ENCODE assay signal across 1 cellular context in genomic region chr5:55176176-55176818, GRCh38.
TF ChIP-seq lines count a peak whose summit lies in the region.

No MANE protein-coding gene starts in this region.

TF ChIP-seq in HepG2, 621 proteins besides CTCF, POLR2A, EP300 and RAD21 (continued from another document and continues in another):
- TF ChIP-seq, protein P1, sequence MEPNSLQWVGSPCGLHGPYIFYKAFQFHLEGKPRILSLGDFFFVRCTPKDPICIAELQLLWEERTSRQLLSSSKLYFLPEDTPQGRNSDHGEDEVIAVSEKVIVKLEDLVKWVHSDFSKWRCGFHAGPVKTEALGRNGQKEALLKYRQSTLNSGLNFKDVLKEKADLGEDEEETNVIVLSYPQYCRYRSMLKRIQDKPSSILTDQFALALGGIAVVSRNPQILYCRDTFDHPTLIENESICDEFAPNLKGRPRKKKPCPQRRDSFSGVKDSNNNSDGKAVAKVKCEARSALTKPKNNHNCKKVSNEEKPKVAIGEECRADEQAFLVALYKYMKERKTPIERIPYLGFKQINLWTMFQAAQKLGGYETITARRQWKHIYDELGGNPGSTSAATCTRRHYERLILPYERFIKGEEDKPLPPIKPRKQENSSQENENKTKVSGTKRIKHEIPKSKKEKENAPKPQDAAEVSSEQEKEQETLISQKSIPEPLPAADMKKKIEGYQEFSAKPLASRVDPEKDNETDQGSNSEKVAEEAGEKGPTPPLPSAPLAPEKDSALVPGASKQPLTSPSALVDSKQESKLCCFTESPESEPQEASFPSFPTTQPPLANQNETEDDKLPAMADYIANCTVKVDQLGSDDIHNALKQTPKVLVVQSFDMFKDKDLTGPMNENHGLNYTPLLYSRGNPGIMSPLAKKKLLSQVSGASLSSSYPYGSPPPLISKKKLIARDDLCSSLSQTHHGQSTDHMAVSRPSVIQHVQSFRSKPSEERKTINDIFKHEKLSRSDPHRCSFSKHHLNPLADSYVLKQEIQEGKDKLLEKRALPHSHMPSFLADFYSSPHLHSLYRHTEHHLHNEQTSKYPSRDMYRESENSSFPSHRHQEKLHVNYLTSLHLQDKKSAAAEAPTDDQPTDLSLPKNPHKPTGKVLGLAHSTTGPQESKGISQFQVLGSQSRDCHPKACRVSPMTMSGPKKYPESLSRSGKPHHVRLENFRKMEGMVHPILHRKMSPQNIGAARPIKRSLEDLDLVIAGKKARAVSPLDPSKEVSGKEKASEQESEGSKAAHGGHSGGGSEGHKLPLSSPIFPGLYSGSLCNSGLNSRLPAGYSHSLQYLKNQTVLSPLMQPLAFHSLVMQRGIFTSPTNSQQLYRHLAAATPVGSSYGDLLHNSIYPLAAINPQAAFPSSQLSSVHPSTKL (CRISPR knock-in tag; IDR thresholded peaks at IDR 0.05), result no peak
- no peak for TF ChIP-seq NBN (conservative IDR thresholded peaks at IDR 0.05)
- no peak for TF ChIP-seq ZNF749 (CRISPR knock-in tag; IDR thresholded peaks at IDR 0.05; ENCODE audit: borderline replicate concordance)
- no peak for TF ChIP-seq ZNF337 (CRISPR knock-in tag; IDR thresholded peaks at IDR 0.05; ENCODE audit: borderline replicate concordance, low read depth)
- no peak for TF ChIP-seq ZNF441 (CRISPR knock-in tag; IDR thresholded peaks at IDR 0.05; ENCODE audit: borderline replicate concordance)
- no peak for TF ChIP-seq HIC2 (CRISPR knock-in tag; IDR thresholded peaks at IDR 0.05; ENCODE audit: low read depth)
- no peak for TF ChIP-seq DMAP1 (CRISPR knock-in tag; IDR thresholded peaks at IDR 0.05)
- TF ChIP-seq HIVEP1 (CRISPR knock-in tag; IDR thresholded peaks at IDR 0.05), result peak; percentile 38; the same call in 1 of the 2 replicates
- TF ChIP-seq TCF7L2 (IDR thresholded peaks at IDR 0.05; ENCODE audit: low read depth, low read length), result no peak
- TF ChIP-seq ZNF562 (CRISPR knock-in tag; IDR thresholded peaks at IDR 0.05; ENCODE audit: borderline replicate concordance), result no peak
- no peak for TF ChIP-seq SP140L (CRISPR knock-in tag; IDR thresholded peaks at IDR 0.05; ENCODE audit: borderline replicate concordance)
- no peak for TF ChIP-seq CREM (IDR thresholded peaks at IDR 0.05)
- no peak for TF ChIP-seq CREM (CRISPR knock-in tag; IDR thresholded peaks at IDR 0.05)
- TF ChIP-seq GPBP1L1 (CRISPR knock-in tag; IDR thresholded peaks at IDR 0.05), result no peak
- TF ChIP-seq, protein P2, sequence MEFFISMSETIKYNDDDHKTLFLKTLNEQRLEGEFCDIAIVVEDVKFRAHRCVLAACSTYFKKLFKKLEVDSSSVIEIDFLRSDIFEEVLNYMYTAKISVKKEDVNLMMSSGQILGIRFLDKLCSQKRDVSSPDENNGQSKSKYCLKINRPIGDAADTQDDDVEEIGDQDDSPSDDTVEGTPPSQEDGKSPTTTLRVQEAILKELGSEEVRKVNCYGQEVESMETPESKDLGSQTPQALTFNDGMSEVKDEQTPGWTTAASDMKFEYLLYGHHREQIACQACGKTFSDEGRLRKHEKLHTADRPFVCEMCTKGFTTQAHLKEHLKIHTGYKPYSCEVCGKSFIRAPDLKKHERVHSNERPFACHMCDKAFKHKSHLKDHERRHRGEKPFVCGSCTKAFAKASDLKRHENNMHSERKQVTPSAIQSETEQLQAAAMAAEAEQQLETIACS (CRISPR knock-in tag; IDR thresholded peaks at IDR 0.05), result peak; percentile 96
- no peak for TF ChIP-seq IRF1 (CRISPR knock-in tag; IDR thresholded peaks at IDR 0.05; ENCODE audit: low read depth)
- 0 out of 2 replicates have a peak, but pooled peaks have one; percentile 57 for TF ChIP-seq ZC3H13 (CRISPR knock-in tag; IDR thresholded peaks at IDR 0.05)
- TF ChIP-seq ZNF550 (CRISPR knock-in tag; IDR thresholded peaks at IDR 0.05; ENCODE audit: borderline replicate concordance), result no peak
- no peak for TF ChIP-seq SYNCRIP (IDR thresholded peaks at IDR 0.05; ENCODE audit: insufficient read depth, low read depth, low read length)
- TF ChIP-seq MBD4 (IDR thresholded peaks at IDR 0.05; ENCODE audit: borderline replicate concordance, low read length), result no peak
- TF ChIP-seq, protein P3, sequence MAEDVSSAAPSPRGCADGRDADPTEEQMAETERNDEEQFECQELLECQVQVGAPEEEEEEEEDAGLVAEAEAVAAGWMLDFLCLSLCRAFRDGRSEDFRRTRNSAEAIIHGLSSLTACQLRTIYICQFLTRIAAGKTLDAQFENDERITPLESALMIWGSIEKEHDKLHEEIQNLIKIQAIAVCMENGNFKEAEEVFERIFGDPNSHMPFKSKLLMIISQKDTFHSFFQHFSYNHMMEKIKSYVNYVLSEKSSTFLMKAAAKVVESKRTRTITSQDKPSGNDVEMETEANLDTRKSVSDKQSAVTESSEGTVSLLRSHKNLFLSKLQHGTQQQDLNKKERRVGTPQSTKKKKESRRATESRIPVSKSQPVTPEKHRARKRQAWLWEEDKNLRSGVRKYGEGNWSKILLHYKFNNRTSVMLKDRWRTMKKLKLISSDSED (CRISPR knock-in tag; IDR thresholded peaks at IDR 0.05), result no peak
- TF ChIP-seq ZNF205 (CRISPR knock-in tag; IDR thresholded peaks at IDR 0.05), result no peak
- TF ChIP-seq NKX3-1 (CRISPR knock-in tag; IDR thresholded peaks at IDR 0.05), result no peak
- TF ChIP-seq ZNF691 (CRISPR knock-in tag; IDR thresholded peaks at IDR 0.05; ENCODE audit: borderline replicate concordance, low read depth), result no peak
- TF ChIP-seq MZF1 (CRISPR knock-in tag; IDR thresholded peaks at IDR 0.05; ENCODE audit: borderline replicate concordance), result no peak
- TF ChIP-seq RBM39 (IDR thresholded peaks at IDR 0.05; ENCODE audit: low read depth, low read length, poor library complexity, severe bottlenecking), result peak; percentile 42
- TF ChIP-seq EZH2 (conservative IDR thresholded peaks at IDR 0.05; ENCODE audit: low read depth, low read length), result no peak
- TF ChIP-seq, protein P4, sequence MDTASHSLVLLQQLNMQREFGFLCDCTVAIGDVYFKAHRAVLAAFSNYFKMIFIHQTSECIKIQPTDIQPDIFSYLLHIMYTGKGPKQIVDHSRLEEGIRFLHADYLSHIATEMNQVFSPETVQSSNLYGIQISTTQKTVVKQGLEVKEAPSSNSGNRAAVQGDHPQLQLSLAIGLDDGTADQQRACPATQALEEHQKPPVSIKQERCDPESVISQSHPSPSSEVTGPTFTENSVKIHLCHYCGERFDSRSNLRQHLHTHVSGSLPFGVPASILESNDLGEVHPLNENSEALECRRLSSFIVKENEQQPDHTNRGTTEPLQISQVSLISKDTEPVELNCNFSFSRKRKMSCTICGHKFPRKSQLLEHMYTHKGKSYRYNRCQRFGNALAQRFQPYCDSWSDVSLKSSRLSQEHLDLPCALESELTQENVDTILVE (CRISPR knock-in tag; IDR thresholded peaks at IDR 0.05), result no peak
- TF ChIP-seq IKZF4 (CRISPR knock-in tag; IDR thresholded peaks at IDR 0.05; ENCODE audit: borderline replicate concordance, low read depth, not compliant biosample characterization), result no peak
- peak; percentile 42; the same call in 1 of the 2 replicates for TF ChIP-seq KDM5B (CRISPR knock-in tag; IDR thresholded peaks at IDR 0.05; ENCODE audit: borderline replicate concordance)
- TF ChIP-seq, protein P5, sequence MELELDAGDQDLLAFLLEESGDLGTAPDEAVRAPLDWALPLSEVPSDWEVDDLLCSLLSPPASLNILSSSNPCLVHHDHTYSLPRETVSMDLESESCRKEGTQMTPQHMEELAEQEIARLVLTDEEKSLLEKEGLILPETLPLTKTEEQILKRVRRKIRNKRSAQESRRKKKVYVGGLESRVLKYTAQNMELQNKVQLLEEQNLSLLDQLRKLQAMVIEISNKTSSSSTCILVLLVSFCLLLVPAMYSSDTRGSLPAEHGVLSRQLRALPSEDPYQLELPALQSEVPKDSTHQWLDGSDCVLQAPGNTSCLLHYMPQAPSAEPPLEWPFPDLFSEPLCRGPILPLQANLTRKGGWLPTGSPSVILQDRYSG (CRISPR knock-in tag; IDR thresholded peaks at IDR 0.05), result no peak
- TF ChIP-seq ZNF678 (CRISPR knock-in tag; IDR thresholded peaks at IDR 0.05), result no peak
- TF ChIP-seq DNMT3B (CRISPR knock-in tag; conservative IDR thresholded peaks at IDR 0.05), result no peak
- TF ChIP-seq PHF20 (CRISPR knock-in tag; IDR thresholded peaks at IDR 0.05), result no peak
- TF ChIP-seq PCBP2 (optimal IDR thresholded peaks at IDR 0.05; ENCODE audit: low read depth, low read length, poor library complexity, severe bottlenecking), result no peak
- TF ChIP-seq JUNB (CRISPR knock-in tag; IDR thresholded peaks at IDR 0.05; ENCODE audit: borderline replicate concordance), result no peak
- no peak for TF ChIP-seq ASH2L (IDR thresholded peaks at IDR 0.05; ENCODE audit: insufficient read length, low read depth, low read length)
- no peak for TF ChIP-seq GABPA (IDR thresholded peaks at IDR 0.05; ENCODE audit: low read depth, low read length)
- TF ChIP-seq GABPA (CRISPR knock-in tag; IDR thresholded peaks at IDR 0.05; ENCODE audit: low read depth), result no peak
- TF ChIP-seq ELK4 (CRISPR knock-in tag; IDR thresholded peaks at IDR 0.05; ENCODE audit: borderline replicate concordance), result no peak
- no peak for TF ChIP-seq KDM6A (CRISPR knock-in tag; IDR thresholded peaks at IDR 0.05; ENCODE audit: low read depth)
- no peak for TF ChIP-seq SOX13 (IDR thresholded peaks at IDR 0.05)
- TF ChIP-seq SOX13 (CRISPR knock-in tag; conservative IDR thresholded peaks at IDR 0.05 in 1 of 2, IDR thresholded peaks at IDR 0.05 in 1 of 2), result no peak
- no peak for TF ChIP-seq ISX (CRISPR knock-in tag; conservative IDR thresholded peaks at IDR 0.05)
- no peak for TF ChIP-seq PRPF4 (IDR thresholded peaks at IDR 0.05; ENCODE audit: low read depth, low read length, poor library complexity, severe bottlenecking)
- TF ChIP-seq ZBED4 (CRISPR knock-in tag; IDR thresholded peaks at IDR 0.05; ENCODE audit: borderline replicate concordance), result no peak
- TF ChIP-seq ZFX (CRISPR knock-in tag; IDR thresholded peaks at IDR 0.05; ENCODE audit: low read depth), result 0 out of 2 replicates have a peak, but pooled peaks have one; percentile 29
